In genomic region chr11:86069408-86070086, GRCh38 we compare ENCODE assay signal across 7 cellular contexts. TPM values are rescaled to one million over a fixed set of nuclear protein-coding genes. Genes with fewer than 3 reads are reported as not detected.
DNase-seq lines count a peak whose midpoint lies in the region; ATAC-seq and TF ChIP-seq lines count a peak whose summit lies in the region.

No MANE protein-coding gene starts in this region.

- H3K36me3 ChIP-seq in neural progenitor cell, result no peaks in the 10 kb centered on the region

- peak overlapping the region; percentile 99 for H3K4me3 Mint-ChIP-seq in WTC11
- H3K4me3 Mint-ChIP-seq in neural progenitor cell, result peak overlapping the region; percentile 100

- H3K4me1 Mint-ChIP-seq in WTC11 (peaks cover 35% of the 10 kb centered on the region), neural progenitor cell (peaks cover 28% of the 10 kb centered on the region)

- peaks cover 35% of the 10 kb centered on the region for H4K20me1 ChIP-seq in neural progenitor cell (ENCODE audit: low read depth)

- CTCF ChIA-PET in WTC11 (lab: Charles Lee), result interaction anchor here (0.5 to 3.4 kb wide), 6 partner anchors 28 to 214 kb away, joined by 3 to 35 read pairs (median 5); partner anchors contain the start of gene CCDC83

- peak; percentile 74 for DNase-seq in GF-D8 (lab: John Stamatoyannopoulos, UW)
- peak; percentile 72 to 77 for DNase-seq in Kasumi-1 (lab: John Stamatoyannopoulos, UW)
- DNase-seq in WTC11 (ENCODE audit: low spot score), result no peak
- peak; percentile 75 for DNase-seq in foreskin melanocyte
- no peak for DNase-seq in neural progenitor cell (ENCODE audit: low spot score)
- no peak for DNase-seq in GOT3 (lab: John Stamatoyannopoulos, UW)

- H3K4me1 ChIP-seq in neural progenitor cell, result peaks cover 23% of the 10 kb centered on the region

- peak overlapping the region; percentile 98 for H3K27ac Mint-ChIP-seq in WTC11
- H3K27ac Mint-ChIP-seq in neural progenitor cell, result peak overlapping the region; percentile 98

- H3K9me3 Mint-ChIP-seq in WTC11 (no peaks in the 10 kb centered on the region), neural progenitor cell (no peaks in the 10 kb centered on the region)

- peak overlapping the region; percentile 88 for H3K4me3 ChIP-seq in neural progenitor cell

- no peaks in the 10 kb centered on the region for H3K9me3 ChIP-seq in neural progenitor cell (ENCODE audit: low read depth)

- H3F3A ChIP-seq in neural progenitor cell (ENCODE audit: low read depth), result peaks cover 21% of the 10 kb centered on the region

- peak overlapping the region; percentile 93 for H3K27ac ChIP-seq in neural progenitor cell

- POLR2A ChIA-PET in WTC11 (lab: Charles Lee), result interaction anchor here (0.6 to 2.8 kb wide), 8 partner anchors 15 to 422 kb away, joined by 3 to 13 read pairs (median 4); partner anchors contain the start of genes EED and TMEM126A

- no peaks in the 10 kb centered on the region for H3K27me3 ChIP-seq in neural progenitor cell

- TF ChIP-seq CTCF in WTC11 (IDR thresholded peaks at IDR 0.05) (no peak), neural progenitor cell (IDR thresholded peaks at IDR 0.05) (no peak)

- peak overlapping the region; percentile 17 for H2AFZ ChIP-seq in neural progenitor cell (replicated peaks)

- no peaks in the 10 kb centered on the region for H3K36me3 Mint-ChIP-seq in WTC11
- H3K36me3 Mint-ChIP-seq in neural progenitor cell, result no peaks in the 10 kb centered on the region

- H3K4me2 ChIP-seq in neural progenitor cell, result peak overlapping the region; percentile 91

- ATAC-seq in GM21723 (IDR thresholded peaks at IDR 0.05; ENCODE audit: unreplicated experiment) (peak; percentile 25), WTC11 (peak; percentile 52)

- H3K27me3 Mint-ChIP-seq in WTC11 (ENCODE audit: low read depth) (no peaks in the 10 kb centered on the region), neural progenitor cell (ENCODE audit: insufficient read depth, low read depth) (peaks cover 5% of the 10 kb centered on the region)

- peaks cover 41% of the 10 kb centered on the region for H3K79me2 ChIP-seq in neural progenitor cell (ENCODE audit: low read depth)

- no peak overlapping the region for H3K9ac ChIP-seq in neural progenitor cell

TF ChIP-seq in WTC11, 78 proteins besides CTCF, POLR2A, EP300 and RAD21:
- TF ChIP-seq CREB1 (CRISPR knock-in tag; IDR thresholded peaks at IDR 0.05) (0 out of 2 replicates have a peak, but pooled peaks have one; percentile 7), FOXJ3 (CRISPR knock-in tag; IDR thresholded peaks at IDR 0.05; ENCODE audit: borderline replicate concordance) (no peak), MAX (CRISPR knock-in tag; IDR thresholded peaks at IDR 0.05) (peak; percentile 10; the same call in 1 of the 2 replicates), AR (CRISPR knock-in tag; IDR thresholded peaks at IDR 0.05) (peak; percentile 57; the same call in 1 of the 2 replicates)
TF ChIP-seq in WTC11: peak in this region for 3.

RNA-seq across cellular contexts. Expression of gene PICALM, which starts 0.7 kb away (rescaled TPM):
- total RNA-seq in WTC11 (2021) (64.4 to 69.9 TPM (median 65.1 TPM) in 3 replicates), neural progenitor cell (ENCODE audit: low replicate concordance) (119 and 204 TPM in 2 replicates)

Comparison
In these comparisons a context has a peak if more than half of its experiments do, and no peak if none do; other contexts are left out.
1. DNase-seq: peak in GF-D8 (single experiment), Kasumi-1 (2 of 2) and foreskin melanocyte (single experiment); none in WTC11 (single experiment), neural progenitor cell (single experiment) and GOT3 (single experiment).